Comparison of ENCODE assay signal across 36 cellular contexts in genomic region chrX:17453791-17454190, GRCh38.
"Had no signal": no experiment of that assay in that cellular context is flagged by ENCODE, and none has a peak within 500 bp of the region (broad histone marks: within the 10 kb centered on the region; RNA-seq: fewer than 3 reads in every experiment).

No MANE protein-coding gene starts in this region.

- H3K27me3 ChIP-seq: ascending aorta, body of pancreas, brain microvascular endothelial cell had no signal

- H3K27ac Mint-ChIP-seq: activated B cell treated with CpG ODN at 0.5 μM for 24 hours; activated CD4-positive, alpha-beta memory T cell treated with anti-CD3 and anti-CD28 coated beads for 36 hours; activated CD4-positive, alpha-beta T cell treated with anti-CD3 and anti-CD28 coated beads, Interleukin-2, amount 10 ng/mL, durations not matched to agents 24 days and 14 days; activated CD8-positive, alpha-beta T cell treated with anti-CD3 and anti-CD28 coated beads for 36 hours; activated naive CD4-positive, alpha-beta T cell treated with anti-CD3 and anti-CD28 coated beads, Interleukin-2, amount 10 ng/mL, durations not matched to agents 7 days and 5 days; activated naive CD4-positive, alpha-beta T cell treated with anti-CD3 and anti-CD28 coated beads, Interleukin-2, amount 50 U/mL, for 24 hours; activated naive CD8-positive, alpha-beta T cell; activated naive CD8-positive, alpha-beta T cell treated with anti-CD3 and anti-CD28 coated beads, Interleukin-2, amount 10 ng/mL, durations not matched to agents 7 days and 5 days; activated naive CD8-positive, alpha-beta T cell treated with anti-CD3 and anti-CD28 coated beads, Interleukin-2, amount 50 U/mL, for 24 hours; activated T-cell treated with anti-CD3 and anti-CD28 coated beads, Interleukin-2, amount 50 U/mL, for 72 hours; activated T-helper 1 cell treated with anti-CD3 and anti-CD28 coated beads, Interleukin-12 subunit alpha, Interleukin-12 subunit beta, Interleukin-2, Interleukin-4 antibody, amounts not matched to agents 30 ng/mL and 10 ng/mL and 1 ng/mL, durations not matched to agents 14 hours and 24 hours and 36 hours; activated T-helper 17 cell treated with anti-CD3 and anti-CD28 coated beads, Interleukin-2, amount 50 U/mL, for 72 hours; T-helper 1 cell treated with Interleukin-12 subunit alpha and Interleukin-12 subunit beta and Interleukin-4 antibody, amounts not matched to agents 30 μg/mL and 1 μg/mL, for 36 hours; T-helper 2 cell treated with Interferon-gamma antibody and Interleukin-4, amounts not matched to agents 5 μg/mL and 100 μg/mL, for 36 hours had no signal

- H3K4me1 Mint-ChIP-seq: activated B cell treated with CpG ODN at 0.5 μM for 24 hours; activated CD4-positive, alpha-beta T cell treated with anti-CD3 and anti-CD28 coated beads, Interleukin-2, amount 10 ng/mL, durations not matched to agents 24 days and 14 days; activated naive CD4-positive, alpha-beta T cell treated with anti-CD3 and anti-CD28 coated beads, Interleukin-2, amount 10 ng/mL, durations not matched to agents 7 days and 5 days; activated naive CD4-positive, alpha-beta T cell treated with anti-CD3 and anti-CD28 coated beads, Interleukin-2, amount 50 U/mL, for 24 hours; activated naive CD8-positive, alpha-beta T cell treated with anti-CD3 and anti-CD28 coated beads, Interleukin-2, amount 10 ng/mL, durations not matched to agents 7 days and 5 days; activated naive CD8-positive, alpha-beta T cell treated with anti-CD3 and anti-CD28 coated beads, Interleukin-2, amount 50 U/mL, for 24 hours; activated T-helper 17 cell treated with anti-CD3 and anti-CD28 coated beads, Interleukin-2, amount 50 U/mL, for 72 hours had no signal

- H3K4me3 Mint-ChIP-seq: activated B cell treated with CpG ODN at 0.5 μM for 24 hours; activated CD4-positive, alpha-beta memory T cell treated with anti-CD3 and anti-CD28 coated beads for 36 hours; activated CD4-positive, alpha-beta T cell treated with anti-CD3 and anti-CD28 coated beads, Interleukin-2, amount 10 ng/mL, durations not matched to agents 24 days and 14 days; activated CD8-positive, alpha-beta T cell treated with anti-CD3 and anti-CD28 coated beads for 36 hours; activated naive CD4-positive, alpha-beta T cell treated with anti-CD3 and anti-CD28 coated beads, Interleukin-2, amount 10 ng/mL, durations not matched to agents 7 days and 5 days; activated naive CD4-positive, alpha-beta T cell treated with anti-CD3 and anti-CD28 coated beads, Interleukin-2, amount 50 U/mL, for 24 hours; activated naive CD8-positive, alpha-beta T cell; activated naive CD8-positive, alpha-beta T cell treated with anti-CD3 and anti-CD28 coated beads, Interleukin-2, amount 10 ng/mL, durations not matched to agents 7 days and 5 days; activated naive CD8-positive, alpha-beta T cell treated with anti-CD3 and anti-CD28 coated beads, Interleukin-2, amount 50 U/mL, for 24 hours; activated T-cell treated with anti-CD3 and anti-CD28 coated beads, Interleukin-2, amount 50 U/mL, for 4 hours; activated T-cell treated with anti-CD3 and anti-CD28 coated beads, Interleukin-2, amount 50 U/mL, for 72 hours; activated T-helper 1 cell treated with anti-CD3 and anti-CD28 coated beads, Interleukin-12 subunit alpha, Interleukin-12 subunit beta, Interleukin-2, Interleukin-4 antibody, amounts not matched to agents 30 ng/mL and 10 ng/mL and 1 ng/mL, durations not matched to agents 14 hours and 24 hours and 36 hours; activated T-helper 17 cell treated with anti-CD3 and anti-CD28 coated beads, Interleukin-2, amount 50 U/mL, for 72 hours; T-helper 1 cell treated with Interleukin-12 subunit alpha and Interleukin-12 subunit beta and Interleukin-4 antibody, amounts not matched to agents 30 μg/mL and 1 μg/mL, for 36 hours; T-helper 2 cell treated with Interferon-gamma antibody and Interleukin-4, amounts not matched to agents 5 μg/mL and 100 μg/mL, for 36 hours had no signal

- H3K4me1 ChIP-seq: ascending aorta, body of pancreas, breast epithelium had no signal

- H3K36me3 ChIP-seq: ascending aorta, brain microvascular endothelial cell, breast epithelium had no signal

- H3K9me3 ChIP-seq: ascending aorta, body of pancreas, breast epithelium had no signal

- H3K27ac ChIP-seq: ascending aorta, body of pancreas, brain microvascular endothelial cell, breast epithelium, VCaP had no signal

- H3K4me3 ChIP-seq: ascending aorta, body of pancreas, breast epithelium had no signal

- H3K9me3 Mint-ChIP-seq: activated B cell treated with CpG ODN at 0.5 μM for 24 hours; activated CD4-positive, alpha-beta memory T cell treated with anti-CD3 and anti-CD28 coated beads for 36 hours; activated CD4-positive, alpha-beta T cell treated with anti-CD3 and anti-CD28 coated beads, Interleukin-2, amount 10 ng/mL, durations not matched to agents 24 days and 14 days; activated CD8-positive, alpha-beta T cell treated with anti-CD3 and anti-CD28 coated beads for 36 hours; activated naive CD4-positive, alpha-beta T cell treated with anti-CD3 and anti-CD28 coated beads, Interleukin-2, amount 10 ng/mL, durations not matched to agents 7 days and 5 days; activated naive CD4-positive, alpha-beta T cell treated with anti-CD3 and anti-CD28 coated beads, Interleukin-2, amount 50 U/mL, for 24 hours; activated naive CD8-positive, alpha-beta T cell treated with anti-CD3 and anti-CD28 coated beads, Interleukin-2, amount 10 ng/mL, durations not matched to agents 7 days and 5 days; activated naive CD8-positive, alpha-beta T cell treated with anti-CD3 and anti-CD28 coated beads, Interleukin-2, amount 50 U/mL, for 24 hours; activated T-cell treated with anti-CD3 and anti-CD28 coated beads, Interleukin-2, amount 50 U/mL, for 4 hours; activated T-helper 1 cell treated with anti-CD3 and anti-CD28 coated beads, Interleukin-12 subunit alpha, Interleukin-12 subunit beta, Interleukin-2, Interleukin-4 antibody, amounts not matched to agents 30 ng/mL and 10 ng/mL and 1 ng/mL, durations not matched to agents 14 hours and 24 hours and 36 hours; activated T-helper 17 cell treated with anti-CD3 and anti-CD28 coated beads, Interleukin-2, amount 50 U/mL, for 72 hours; T-helper 1 cell treated with Interleukin-12 subunit alpha and Interleukin-12 subunit beta and Interleukin-4 antibody, amounts not matched to agents 30 μg/mL and 1 μg/mL, for 36 hours; T-helper 2 cell treated with Interferon-gamma antibody and Interleukin-4, amounts not matched to agents 5 μg/mL and 100 μg/mL, for 36 hours had no signal

- H3K27me3 Mint-ChIP-seq: activated B cell treated with CpG ODN at 0.5 μM for 24 hours; activated CD4-positive, alpha-beta T cell treated with anti-CD3 and anti-CD28 coated beads, Interleukin-2, amount 10 ng/mL, durations not matched to agents 24 days and 14 days; activated CD8-positive, alpha-beta T cell treated with anti-CD3 and anti-CD28 coated beads for 36 hours; activated naive CD4-positive, alpha-beta T cell treated with anti-CD3 and anti-CD28 coated beads, Interleukin-2, amount 10 ng/mL, durations not matched to agents 7 days and 5 days; activated naive CD4-positive, alpha-beta T cell treated with anti-CD3 and anti-CD28 coated beads, Interleukin-2, amount 50 U/mL, for 24 hours; activated naive CD8-positive, alpha-beta T cell; activated naive CD8-positive, alpha-beta T cell treated with anti-CD3 and anti-CD28 coated beads, Interleukin-2, amount 10 ng/mL, durations not matched to agents 7 days and 5 days; activated naive CD8-positive, alpha-beta T cell treated with anti-CD3 and anti-CD28 coated beads, Interleukin-2, amount 50 U/mL, for 24 hours; activated T-helper 17 cell treated with anti-CD3 and anti-CD28 coated beads, Interleukin-2, amount 50 U/mL, for 72 hours had no signal

- ATAC-seq: activated CD8-positive, alpha-beta T cell treated with anti-CD3 and anti-CD28 coated beads for 36 hours; activated naive CD8-positive, alpha-beta T cell treated with anti-CD3 and anti-CD28 coated beads, Interleukin-2, amount 50 U/mL, for 24 hours; activated T-cell treated with anti-CD3 and anti-CD28 coated beads, Interleukin-2, amount 50 U/mL, for 4 hours; activated T-cell treated with anti-CD3 and anti-CD28 coated beads, Interleukin-2, amount 50 U/mL, for 72 hours; activated T-helper 17 cell treated with anti-CD3 and anti-CD28 coated beads, Interleukin-2, amount 50 U/mL, for 72 hours; body of pancreas had no signal

- DNase-seq: activated B cell treated with CpG ODN at 0.5 μM for 24 hours; activated CD4-positive, alpha-beta memory T cell treated with anti-CD3 and anti-CD28 coated beads for 36 hours; activated CD4-positive, alpha-beta T cell treated with anti-CD3 and anti-CD28 coated beads for 4 hours; activated CD4-positive, alpha-beta T cell treated with anti-CD3 and anti-CD28 coated beads, Interleukin-2, amount 10 ng/mL, durations not matched to agents 24 days and 14 days; activated CD4-positive, alpha-beta T cell treated with anti-CD3 and anti-CD28 coated beads, Interleukin-2, amount 50 U/mL, for 1 hour; activated CD4-positive, alpha-beta T cell treated with anti-CD3 and anti-CD28 coated beads, Interleukin-2, amount 50 U/mL, for 4 hours; activated CD4-positive, CD25-positive, alpha-beta regulatory T cell treated with anti-CD3 and anti-CD28 coated beads, Interleukin-2, amount 50 U/mL, for 72 hours; activated CD8-positive, alpha-beta memory T cell treated with anti-CD3 and anti-CD28 coated beads, Interleukin-2, amount 50 U/mL, for 4 hours; activated CD8-positive, alpha-beta T cell treated with anti-CD3 and anti-CD28 coated beads for 36 hours; activated effector memory CD4-positive, alpha-beta T cell treated with anti-CD3 and anti-CD28 coated beads, Interleukin-2, amount 50 U/mL, for 16 hours; activated gamma-delta T cell treated with Interleukin-2 at 50 U/mL for 16 hours; activated naive CD4-positive, alpha-beta T cell; activated naive CD4-positive, alpha-beta T cell treated with anti-CD3 and anti-CD28 coated beads, Interleukin-2, amount 10 ng/mL, durations not matched to agents 7 days and 5 days; activated naive CD8-positive, alpha-beta T cell treated with anti-CD3 and anti-CD28 coated beads, Interleukin-2, amount 10 ng/mL, durations not matched to agents 7 days and 5 days; activated naive CD8-positive, alpha-beta T cell treated with anti-CD3 and anti-CD28 coated beads, Interleukin-2, amount 50 U/mL, for 24 hours; activated T-cell treated with anti-CD3 and anti-CD28 coated beads for 4 hours; activated T-cell treated with anti-CD3 and anti-CD28 coated beads, Interleukin-2, amount 50 U/mL, for 1 hour; activated T-cell treated with anti-CD3 and anti-CD28 coated beads, Interleukin-2, amount 50 U/mL, for 4 hours; activated T-cell treated with anti-CD3 and anti-CD28 coated beads, Interleukin-2, amount 50 U/mL, for 72 hours; amygdala; anterior cingulate cortex; body of pancreas; brain microvascular endothelial cell; central memory CD4-positive, alpha-beta T cell; T-helper 1 cell; T-helper 2 cell; T-helper 9 cell had no signal

- H3K36me3 Mint-ChIP-seq: activated CD4-positive, alpha-beta memory T cell treated with anti-CD3 and anti-CD28 coated beads for 36 hours; activated naive CD4-positive, alpha-beta T cell treated with anti-CD3 and anti-CD28 coated beads, Interleukin-2, amount 10 ng/mL, durations not matched to agents 7 days and 5 days; activated naive CD4-positive, alpha-beta T cell treated with anti-CD3 and anti-CD28 coated beads, Interleukin-2, amount 50 U/mL, for 24 hours; activated naive CD8-positive, alpha-beta T cell; activated naive CD8-positive, alpha-beta T cell treated with anti-CD3 and anti-CD28 coated beads, Interleukin-2, amount 10 ng/mL, durations not matched to agents 7 days and 5 days had no signal
